In genomic region chr1:221800831-221801610, GRCh38 we compare ENCODE assay signal across 15 cellular contexts. TPM values are rescaled to one million over a fixed set of nuclear protein-coding genes. Genes with fewer than 3 reads are reported as not detected.
DNase-seq lines count a peak whose midpoint lies in the region; ATAC-seq and TF ChIP-seq lines count a peak whose summit lies in the region.
"Had no signal": no experiment of that assay in that cellular context is flagged by ENCODE, and none has a peak within 500 bp of the region (broad histone marks: within the 10 kb centered on the region; RNA-seq: fewer than 3 reads in every experiment).

No MANE protein-coding gene starts in this region.

- DNase-seq in PC-3 (peak; percentile 19), natural killer cell (no peak), HPDE6-E6E7 (ENCODE audit: extremely low spot score) (no peak), Ammon's horn (ENCODE audit: low spot score) (no peak)
- DNase-seq: central memory CD4-positive, alpha-beta T cell; left ventricle myocardium inferior; NCI-H1092 treated with DMSO at 0.1 percent for 48 hours; NCI-H345; stimulated activated CD4-positive, alpha-beta T cell treated with anti-CD3 and anti-CD28 coated beads, Interleukin-15, amount 100 ng/mL, for 24 hours; substantia nigra had no signal

- BruUV-seq in PC-3 (replicated peaks; lab: Mats Ljungman, UMichigan) = no TSS peak

- TF ChIP-seq CTCF in PC-3 (conservative IDR thresholded peaks at IDR 0.05; ENCODE audit: low read depth, low read length) = no peak
- TF ChIP-seq CTCF in natural killer cell (IDR thresholded peaks at IDR 0.05) = no peak

- no peaks in the 10 kb centered on the region for H3K36me3 ChIP-seq in PC-3 (ENCODE audit: low read depth, low read length)
- H3K36me3 ChIP-seq: left ventricle myocardium inferior had no signal

- no peak overlapping the region for H2AFZ ChIP-seq in PC-3 (ENCODE audit: low read length)

- H3K27me3 Mint-ChIP-seq in natural killer cell (ENCODE audit: low read depth in 2 of 2) = peaks cover 0 to 2% of the 10 kb centered on the region in 2 donors
- H3K27me3 Mint-ChIP-seq: IgD-negative memory B cell had no signal

- no peaks in the 10 kb centered on the region for H3K27me3 ChIP-seq in PC-3 (ENCODE audit: low read length)

- H3K79me2 ChIP-seq in PC-3 (ENCODE audit: low read length) = no peaks in the 10 kb centered on the region

- H3K36me3 Mint-ChIP-seq in natural killer cell = no peaks in the 10 kb centered on the region

- intact Hi-C loops in PC-3 (cut with micrococcal nuclease) = no loop called here
- intact Hi-C loops in natural killer cell (cut with micrococcal nuclease) = no loop called here

- CTCF ChIA-PET in PC-3 (lab: Charles Lee) = no interaction called here

- H3K4me3 Mint-ChIP-seq in natural killer cell = no peak overlapping the region
- H3K4me3 Mint-ChIP-seq: activated naive CD8-positive, alpha-beta T cell; IgD-negative memory B cell had no signal

- ATAC-seq in GM18502 (IDR thresholded peaks at IDR 0.05; ENCODE audit: poor library complexity, unreplicated experiment) = peak; percentile 80
- ATAC-seq in HG02759 (IDR thresholded peaks at IDR 0.05; ENCODE audit: unreplicated experiment) = peak; percentile 47
- ATAC-seq in PC-3 = peak; percentile 53
- ATAC-seq in natural killer cell = peak; percentile 78 to 91 (median 90)
- no peak for ATAC-seq in HG03025 (IDR thresholded peaks at IDR 0.05; ENCODE audit: low FRiP score, unreplicated experiment)

- H3K4me1 ChIP-seq in PC-3 (ENCODE audit: insufficient read depth, low read length) = peaks cover 19% of the 10 kb centered on the region
- H3K4me1 ChIP-seq: left ventricle myocardium inferior had no signal

- peaks cover 11 to 21% of the 10 kb centered on the region in 2 donors for H3K4me1 Mint-ChIP-seq in natural killer cell

- no peaks in the 10 kb centered on the region for H3F3A ChIP-seq in PC-3 (ENCODE audit: low read length, unreplicated experiment)

- peak overlapping the region; percentile 33 for H3K27ac ChIP-seq in PC-3 (ENCODE audit: low read length)
- H3K27ac ChIP-seq: left ventricle myocardium inferior had no signal

- no peak overlapping the region for H3K4me3 ChIP-seq in PC-3 (ENCODE audit: low read length)
- H3K4me3 ChIP-seq: left ventricle myocardium inferior had no signal

- POLR2A ChIA-PET in PC-3 (lab: Charles Lee; ENCODE audit: unreplicated experiment) = no interaction called here

- no peaks in the 10 kb centered on the region for H3K9me3 Mint-ChIP-seq in natural killer cell

- no peaks in the 10 kb centered on the region for H4K20me1 ChIP-seq in PC-3 (ENCODE audit: low read length)

- H3K27ac Mint-ChIP-seq in natural killer cell = peak overlapping the region; percentile 27 to 75
- H3K27ac Mint-ChIP-seq: activated naive CD8-positive, alpha-beta T cell; IgD-negative memory B cell had no signal

- H3K9ac ChIP-seq in PC-3 (ENCODE audit: low read length) = no peak overlapping the region

- no peaks in the 10 kb centered on the region for H3K9me2 ChIP-seq in PC-3 (replicated peaks; ENCODE audit: low read length)

- H3K9me3 ChIP-seq in PC-3 (ENCODE audit: low read length) = 0 out of 2 replicates have a peak, but pooled peaks cover 8% of the 10 kb centered on the region

- no peak overlapping the region for H3K4me2 ChIP-seq in PC-3 (ENCODE audit: low read length)

RNA-seq across cellular contexts. Expression of gene DUSP10, which starts 59.1 kb away (rescaled TPM):
- total RNA-seq in PC-3 (2014; rRNA removed) (5.1 and 6.2 TPM in 2 replicates), natural killer cell (100 to 1,000 TPM; 109 to 231 (median 210) TPM)

Comparison
In these comparisons a context has a peak if more than half of its experiments do, and no peak if none do; other contexts are left out.
1. RNA of gene DUSP10, which starts 59.1 kb away (total RNA-seq): 109 to 231 TPM in natural killer cell; 5.1 to 6.2 TPM in PC-3; every median in the first group is over 10 times any median in the second.